ENCODE assay signal across 8 cellular contexts in genomic region chr11:10856689-10857603, GRCh38. TPM values are rescaled to one million over a fixed set of nuclear protein-coding genes. Genes with fewer than 3 reads are reported as not detected.
DNase-seq lines count a peak whose midpoint lies in the region; ATAC-seq and TF ChIP-seq lines count a peak whose summit lies in the region.

No MANE protein-coding gene starts in this region.

- H3K4me1 ChIP-seq in ovary (ENCODE audit: insufficient read depth), result peaks cover 1% of the 10 kb centered on the region

- no peaks in the 10 kb centered on the region for H3K27me3 ChIP-seq in ovary

- DNase-seq in AG08395 (ENCODE audit: low spot score), result peak; percentile 32
- peak; percentile 12 for DNase-seq in GM10266 (ENCODE audit: extremely low spot score)
- DNase-seq in NB4 (ENCODE audit: low read depth), result peak; percentile 67
- peak; percentile 81 for DNase-seq in cardiac septum (ENCODE audit: low spot score)
- peak in 3 of 5 donors; percentile 31 to 51 (median 35) for DNase-seq in ovary
- DNase-seq in activated CD8-positive, alpha-beta memory T cell treated with anti-CD3 and anti-CD28 coated beads for 24 hours, result no peak

- peak overlapping the region; percentile 96 for H3K4me3 Mint-ChIP-seq in activated naive CD8-positive, alpha-beta T cell

- TF ChIP-seq POLR2A in NB4 (IDR thresholded peaks at IDR 0.05; ENCODE audit: extremely low read depth, insufficient read length) (no peak), ovary (IDR thresholded peaks at IDR 0.05) (no peak)

- H3K27ac ChIP-seq in ovary, result peak overlapping the region; percentile 89 to 98

- TF ChIP-seq EP300 in ovary (IDR thresholded peaks at IDR 0.05), result no peak

- no peaks in the 10 kb centered on the region for H3K27me3 Mint-ChIP-seq in activated naive CD8-positive, alpha-beta T cell

- ATAC-seq in HG02642 (IDR thresholded peaks at IDR 0.05; ENCODE audit: poor library complexity, unreplicated experiment), result peak; percentile 24

- TF ChIP-seq CTCF in GM10266 (IDR thresholded peaks at IDR 0.05; ENCODE audit: control insufficient read depth, insufficient read depth, low read depth, missing control alignments), result no peak
- TF ChIP-seq CTCF in NB4 (IDR thresholded peaks at IDR 0.05; ENCODE audit: low read depth, low read length), result no peak
- TF ChIP-seq CTCF in ovary (IDR thresholded peaks at IDR 0.05), result no peak

- WGBS in ovary, 3 donors, result 1 to 2% (median 1%) methylated on average over 22 of the region's 22 CpGs

- intact Hi-C loops in cardiac septum (cut with DNase I), result loop anchor here (1.0 to 5.0 kb wide), 3 partner anchors 40 to 74 kb away; partner anchors contain the start of gene EIF4G2
- intact Hi-C loops in ovary (cut with DNase I), result loop anchor here in 1 of 4 donors (10.0 kb wide), 1 partner anchor 52 kb away; the partner anchor contains the start of gene EIF4G2

- H3K9me3 Mint-ChIP-seq in activated naive CD8-positive, alpha-beta T cell (ENCODE audit: low read depth), result no peaks in the 10 kb centered on the region

- peak overlapping the region; percentile 100 for H3K27ac Mint-ChIP-seq in activated naive CD8-positive, alpha-beta T cell

- H3K4me3 ChIP-seq in NB4 (ENCODE audit: low read depth, low read length) (peak overlapping the region; percentile 83), ovary (peak overlapping the region; percentile 74)

- peaks cover 54% of the 10 kb centered on the region for H3K4me1 Mint-ChIP-seq in activated naive CD8-positive, alpha-beta T cell (ENCODE audit: low read depth)

- H3K9me3 ChIP-seq in ovary, result no peaks in the 10 kb centered on the region

- peaks cover 18% of the 10 kb centered on the region for H3K36me3 Mint-ChIP-seq in activated naive CD8-positive, alpha-beta T cell

- no peaks in the 10 kb centered on the region for H3K36me3 ChIP-seq in ovary

RNA-seq across cellular contexts. Expression of gene ZBED5, which starts 0.9 kb away (rescaled TPM):
- total RNA-seq in cardiac septum, result 38.8 TPM
- total RNA-seq in ovary, result 10 to 100 TPM; 27.8 to 69.4 (median 56.9) TPM
- polyA plus RNA-seq in ovary, result 10 to 100 TPM; 33.8 to 42.2 TPM

RNA-seq across cellular contexts. Expression of gene EIF4G2, which starts 48.2 kb away (rescaled TPM):
- 765 TPM for total RNA-seq in cardiac septum
- total RNA-seq in ovary, result 100 to 1,000 TPM; 206 to 761 (median 582) TPM
- 100 to 1,000 TPM; 223 to 699 TPM for polyA plus RNA-seq in ovary
